In genomic region chr3:148840419-148840818, GRCh38 we compare ENCODE assay signal across 17 cellular contexts.
"Had no signal": no experiment of that assay in that cellular context is flagged by ENCODE, and none has a peak within 500 bp of the region (broad histone marks: within the 10 kb centered on the region; RNA-seq: fewer than 3 reads in every experiment).

No MANE protein-coding gene starts in this region.

- H3K9me3 ChIP-seq: colonic mucosa, left ventricle myocardium inferior, thoracic aorta had no signal

- H3K27ac ChIP-seq: colonic mucosa, left ventricle myocardium inferior, neural progenitor cell, parathyroid adenoma, thoracic aorta had no signal

- ATAC-seq: activated naive CD8-positive, alpha-beta T cell treated with anti-CD3 and anti-CD28 coated beads, Interleukin-2, amount 50 U/mL, for 24 hours; stimulated activated naive CD8-positive, alpha-beta T cell treated with anti-CD3 and anti-CD28 coated beads, Interleukin-15, amount 100 ng/mL, for 72 hours; WTC11 had no signal

- H2AFZ ChIP-seq: neural progenitor cell, parathyroid adenoma had no signal

- H3K4me2 ChIP-seq: neural progenitor cell had no signal

- H3K79me2 ChIP-seq: parathyroid adenoma had no signal

- H3K4me3 ChIP-seq: colonic mucosa, left ventricle myocardium inferior, neural progenitor cell, thoracic aorta had no signal

- H3K36me3 ChIP-seq: colonic mucosa, left ventricle myocardium inferior, neural progenitor cell, thoracic aorta had no signal

- H3K27me3 ChIP-seq: colonic mucosa, neural progenitor cell had no signal

- H3K9ac ChIP-seq: neural progenitor cell, parathyroid adenoma had no signal

- H3K4me1 ChIP-seq: colonic mucosa, left ventricle myocardium inferior, neural progenitor cell, parathyroid adenoma had no signal

- DNase-seq: activated CD4-positive, alpha-beta T cell treated with anti-CD3 and anti-CD28 coated beads, Interleukin-2, amount 10 ng/mL, durations not matched to agents 24 days and 14 days; activated naive CD4-positive, alpha-beta T cell; activated naive CD8-positive, alpha-beta T cell treated with anti-CD3 and anti-CD28 coated beads, Interleukin-2, amount 50 U/mL, for 24 hours; colonic mucosa; effector CD4-positive, alpha-beta T cell; foreskin melanocyte; head of caudate nucleus; left ventricle myocardium inferior; mesendoderm; stimulated activated CD4-positive, alpha-beta T cell treated with anti-CD3 and anti-CD28 coated beads, Interleukin-4, amount 100 ng/mL, for 1 hour; stimulated activated CD8-positive, alpha-beta memory T cell treated with anti-CD3 and anti-CD28 coated beads, Interleukin-4, amount 100 ng/mL, for 48 hours; stimulated activated naive CD8-positive, alpha-beta T cell treated with anti-CD3 and anti-CD28 coated beads, Interleukin-15, amount 100 ng/mL, for 72 hours; T1000 had no signal
